In the genomic region with DNA sequence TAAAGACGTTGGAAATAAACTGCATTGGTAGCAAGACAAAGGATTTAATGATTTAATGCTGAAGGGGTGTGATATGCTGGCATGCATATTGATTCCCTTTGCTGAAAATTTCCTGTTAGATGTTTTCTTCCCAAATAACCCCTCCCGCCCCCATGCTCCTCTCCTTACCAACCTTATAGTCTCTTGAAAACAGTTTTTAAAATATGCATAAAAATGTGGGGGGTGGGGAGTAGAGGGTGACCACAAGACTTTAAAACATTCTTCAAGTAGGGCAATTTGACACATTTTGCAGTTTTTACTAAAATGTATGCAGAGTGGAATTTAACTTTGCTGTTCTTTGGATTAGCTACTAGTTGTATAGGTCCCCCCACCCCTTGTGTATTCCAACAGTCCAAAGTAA, we compare ENCODE assay signal across 9 cellular contexts. TPM values are rescaled to one million over a fixed set of nuclear protein-coding genes. Genes with fewer than 3 reads are reported as not detected.
DNase-seq lines count a peak whose midpoint lies in the region; FAIRE-seq and TF ChIP-seq lines count a peak whose summit lies in the region.
"Had no signal": no experiment of that assay in that cellular context is flagged by ENCODE, and none has a peak within 500 bp of the region (broad histone marks: within the 10 kb centered on the region; RNA-seq: fewer than 3 reads in every experiment).

No MANE protein-coding gene starts in this region.

- H3K27ac ChIP-seq in astrocyte (ENCODE audit: low read depth, low read length), result peak overlapping the region; percentile 97

- no peaks in the 10 kb centered on the region for H3K27me3 Mint-ChIP-seq in astrocyte (ENCODE audit: low read depth, unreplicated experiment)

- H3K9me3 Mint-ChIP-seq in astrocyte (ENCODE audit: unreplicated experiment), result no peaks in the 10 kb centered on the region

- peak overlapping the region; percentile 41 for H3K4me3 Mint-ChIP-seq in astrocyte (ENCODE audit: unreplicated experiment)

- no peaks in the 10 kb centered on the region for H3K36me3 ChIP-seq in BE2C
- no peaks in the 10 kb centered on the region for H3K36me3 ChIP-seq in astrocyte (ENCODE audit: insufficient read depth, low read length)

- no peaks in the 10 kb centered on the region for H4K20me1 ChIP-seq in astrocyte (ENCODE audit: insufficient read depth, low read length)

- peak overlapping the region; percentile 93 for H3K9ac ChIP-seq in astrocyte (ENCODE audit: low read length)

- H3K36me3 Mint-ChIP-seq in astrocyte (ENCODE audit: low read depth, unreplicated experiment), result no peaks in the 10 kb centered on the region

- H3K4me3 ChIP-seq in BE2C (ENCODE audit: low read depth, low read length) (peak overlapping the region; percentile 59; the same call in 1 of the 2 replicates), astrocyte (ENCODE audit: insufficient read depth, low read depth, low read length) (peak overlapping the region; percentile 94), retinal pigment epithelial cell (ENCODE audit: low read length) (peak overlapping the region; percentile 100)

- TF ChIP-seq CTCF in BE2C (IDR thresholded peaks at IDR 0.05; ENCODE audit: low read depth, low read length) (no peak), astrocyte (IDR thresholded peaks at IDR 0.05; ENCODE audit: insufficient read depth, low read depth, low read length) (no peak), retinal pigment epithelial cell (conservative IDR thresholded peaks at IDR 0.05; ENCODE audit: low read depth, low read length) (no peak)

- H3K27ac Mint-ChIP-seq in astrocyte (ENCODE audit: unreplicated experiment), result no peak overlapping the region

- peaks cover 58% of the 10 kb centered on the region for H3K79me2 ChIP-seq in astrocyte (ENCODE audit: insufficient read depth, low read length)

- no peak for FAIRE-seq in astrocyte (lab: Jason Lieb, UNC)

- H3K27me3 ChIP-seq in BE2C (peaks cover 18% of the 10 kb centered on the region), astrocyte (ENCODE audit: insufficient read depth, low read length) (no peaks in the 10 kb centered on the region)

- H3K4me1 ChIP-seq in BE2C (no peaks in the 10 kb centered on the region), astrocyte (ENCODE audit: insufficient read depth, low read length) (peaks cover 32% of the 10 kb centered on the region)

- peaks cover 53% of the 10 kb centered on the region for H3K4me1 Mint-ChIP-seq in astrocyte (ENCODE audit: low read depth, unreplicated experiment)

- no peaks in the 10 kb centered on the region for H3K9me3 ChIP-seq in BE2C
- no peaks in the 10 kb centered on the region for H3K9me3 ChIP-seq in astrocyte (ENCODE audit: insufficient read depth, low read depth, low read length)

- no peak overlapping the region for H2AFZ ChIP-seq in astrocyte (ENCODE audit: low read depth, low read length)

- peak overlapping the region; percentile 88 for H3K4me2 ChIP-seq in astrocyte (ENCODE audit: low read length)

- DNase-seq in BE2C (no peak), astrocyte (ENCODE audit: low read depth) (peak; percentile 51), iris pigment epithelial cell (ENCODE audit: low read depth) (peak; percentile 59), retinal pigment epithelial cell (ENCODE audit: low read depth) (no peak), GM19238 (ENCODE audit: insufficient read length, low spot score) (no peak), NCI-H1417 treated with DMSO at 0.1 percent for 48 hours (lab: John Stamatoyannopoulos, UW) (no peak), NCI-H510A (lab: John Stamatoyannopoulos, UW) (no peak), UCSD-AML1 (lab: John Stamatoyannopoulos, UW; ENCODE audit: unreplicated experiment) (no peak)
- DNase-seq: NCI-H2029 had no signal

RNA-seq across cellular contexts. Expression of gene RARB, which starts 0.9 kb away (rescaled TPM):
- polyA plus RNA-seq in BE2C (2012; ENCODE audit: insufficient read depth, insufficient read length, low read depth), result not detected
- total RNA-seq in astrocyte, result 0.27 and 0.29 TPM in 2 replicates

Comparison
In these comparisons a context has a peak if more than half of its experiments do, and no peak if none do; other contexts are left out.
1. DNase-seq: peak in astrocyte (single experiment) and iris pigment epithelial cell (single experiment); none in BE2C (single experiment), retinal pigment epithelial cell (single experiment), GM19238 (single experiment), NCI-H1417 treated with DMSO at 0.1 percent for 48 hours (single experiment), NCI-H510A (single experiment) and UCSD-AML1 (single experiment).
2. Peak in every context shown above with its lines, with median percentiles within 50 percentile points of each other: H3K4me3 ChIP-seq.